ENCODE assay signal across 8 cellular contexts in genomic region chr1:146934484-146935223, GRCh38.
DNase-seq lines count a peak whose midpoint lies in the region; ATAC-seq and TF ChIP-seq lines count a peak whose summit lies in the region.
"Not testable (repeated sequence)": the region's sequence is repeated elsewhere in the genome, so short reads cannot be mapped to it uniquely, and the experiment has no call there.

No MANE protein-coding gene starts in this region.

- not testable (repeated sequence) for H3K27ac Mint-ChIP-seq in T-helper 2 cell treated with Interferon-gamma antibody and Interleukin-4, amounts not matched to agents 5 μg/mL and 100 μg/mL, for 36 hours; activated naive CD8-positive, alpha-beta T cell treated with anti-CD3 and anti-CD28 coated beads, Interleukin-2, amount 50 U/mL, for 24 hours; stimulated activated naive CD8-positive, alpha-beta T cell treated with anti-CD3 and anti-CD28 coated beads, Interleukin-15, Interleukin-2, amounts not matched to agents 100 ng/mL and 50 ng/mL, for 24 hours

- H3K9me3 Mint-ChIP-seq in T-helper 2 cell treated with Interferon-gamma antibody and Interleukin-4, amounts not matched to agents 5 μg/mL and 100 μg/mL, for 36 hours; activated naive CD8-positive, alpha-beta T cell treated with anti-CD3 and anti-CD28 coated beads, Interleukin-2, amount 50 U/mL, for 24 hours; stimulated activated naive CD8-positive, alpha-beta T cell treated with anti-CD3 and anti-CD28 coated beads, Interleukin-15, Interleukin-2, amounts not matched to agents 100 ng/mL and 50 ng/mL, for 24 hours: not testable (repeated sequence)

- not testable (repeated sequence) for H3K27me3 Mint-ChIP-seq in T-helper 2 cell treated with Interferon-gamma antibody and Interleukin-4, amounts not matched to agents 5 μg/mL and 100 μg/mL, for 36 hours (ENCODE audit: low read depth); activated naive CD8-positive, alpha-beta T cell treated with anti-CD3 and anti-CD28 coated beads, Interleukin-2, amount 50 U/mL, for 24 hours; stimulated activated naive CD8-positive, alpha-beta T cell treated with anti-CD3 and anti-CD28 coated beads, Interleukin-15, Interleukin-2, amounts not matched to agents 100 ng/mL and 50 ng/mL, for 24 hours

- not testable (repeated sequence) for H3K36me3 Mint-ChIP-seq in T-helper 2 cell treated with Interferon-gamma antibody and Interleukin-4, amounts not matched to agents 5 μg/mL and 100 μg/mL, for 36 hours (ENCODE audit: low read depth); activated naive CD8-positive, alpha-beta T cell treated with anti-CD3 and anti-CD28 coated beads, Interleukin-2, amount 50 U/mL, for 24 hours (ENCODE audit: low read depth); stimulated activated naive CD8-positive, alpha-beta T cell treated with anti-CD3 and anti-CD28 coated beads, Interleukin-15, Interleukin-2, amounts not matched to agents 100 ng/mL and 50 ng/mL, for 24 hours (ENCODE audit: low read depth)

- not testable (repeated sequence) for H3K4me1 Mint-ChIP-seq in T-helper 2 cell treated with Interferon-gamma antibody and Interleukin-4, amounts not matched to agents 5 μg/mL and 100 μg/mL, for 36 hours (ENCODE audit: low read depth)
- peaks cover 14% of the 10 kb centered on the region for H3K4me1 Mint-ChIP-seq in activated naive CD8-positive, alpha-beta T cell treated with anti-CD3 and anti-CD28 coated beads, Interleukin-2, amount 50 U/mL, for 24 hours
- H3K4me1 Mint-ChIP-seq in stimulated activated naive CD8-positive, alpha-beta T cell treated with anti-CD3 and anti-CD28 coated beads, Interleukin-15, Interleukin-2, amounts not matched to agents 100 ng/mL and 50 ng/mL, for 24 hours (ENCODE audit: low read depth): peaks cover 14% of the 10 kb centered on the region

- not testable (repeated sequence) for TF ChIP-seq POLR2A in GM18505 (IDR thresholded peaks at IDR 0.05; ENCODE audit: borderline replicate concordance, extremely low read depth, insufficient read depth, insufficient read length)

- not testable (repeated sequence) for DNase-seq in T-helper 2 cell treated with Interferon-gamma antibody and Interleukin-4, amounts not matched to agents 5 μg/mL and 100 μg/mL, for 36 hours (ENCODE audit: low spot score); activated naive CD8-positive, alpha-beta T cell treated with anti-CD3 and anti-CD28 coated beads, Interleukin-2, amount 50 U/mL, for 24 hours

- peak overlapping the region; percentile 36 for H3K4me3 Mint-ChIP-seq in T-helper 2 cell treated with Interferon-gamma antibody and Interleukin-4, amounts not matched to agents 5 μg/mL and 100 μg/mL, for 36 hours
- peak overlapping the region; percentile 47 for H3K4me3 Mint-ChIP-seq in activated naive CD8-positive, alpha-beta T cell treated with anti-CD3 and anti-CD28 coated beads, Interleukin-2, amount 50 U/mL, for 24 hours
- peak overlapping the region; percentile 52 for H3K4me3 Mint-ChIP-seq in stimulated activated naive CD8-positive, alpha-beta T cell treated with anti-CD3 and anti-CD28 coated beads, Interleukin-15, Interleukin-2, amounts not matched to agents 100 ng/mL and 50 ng/mL, for 24 hours

- ATAC-seq in GM18505 (IDR thresholded peaks at IDR 0.05; ENCODE audit: unreplicated experiment) (peak; percentile 43), GM19397 (IDR thresholded peaks at IDR 0.05; ENCODE audit: unreplicated experiment) (peak; percentile 35), GM21723 (IDR thresholded peaks at IDR 0.05; ENCODE audit: unreplicated experiment) (peak; percentile 44), HG02981 (IDR thresholded peaks at IDR 0.05; ENCODE audit: unreplicated experiment) (peak; percentile 43), HG03521 (IDR thresholded peaks at IDR 0.05; ENCODE audit: unreplicated experiment) (peak; percentile 24)
- ATAC-seq in activated naive CD8-positive, alpha-beta T cell treated with anti-CD3 and anti-CD28 coated beads, Interleukin-2, amount 50 U/mL, for 24 hours: not testable (repeated sequence)
